ENCODE assay signal across 20 cellular contexts in the genomic region with DNA sequence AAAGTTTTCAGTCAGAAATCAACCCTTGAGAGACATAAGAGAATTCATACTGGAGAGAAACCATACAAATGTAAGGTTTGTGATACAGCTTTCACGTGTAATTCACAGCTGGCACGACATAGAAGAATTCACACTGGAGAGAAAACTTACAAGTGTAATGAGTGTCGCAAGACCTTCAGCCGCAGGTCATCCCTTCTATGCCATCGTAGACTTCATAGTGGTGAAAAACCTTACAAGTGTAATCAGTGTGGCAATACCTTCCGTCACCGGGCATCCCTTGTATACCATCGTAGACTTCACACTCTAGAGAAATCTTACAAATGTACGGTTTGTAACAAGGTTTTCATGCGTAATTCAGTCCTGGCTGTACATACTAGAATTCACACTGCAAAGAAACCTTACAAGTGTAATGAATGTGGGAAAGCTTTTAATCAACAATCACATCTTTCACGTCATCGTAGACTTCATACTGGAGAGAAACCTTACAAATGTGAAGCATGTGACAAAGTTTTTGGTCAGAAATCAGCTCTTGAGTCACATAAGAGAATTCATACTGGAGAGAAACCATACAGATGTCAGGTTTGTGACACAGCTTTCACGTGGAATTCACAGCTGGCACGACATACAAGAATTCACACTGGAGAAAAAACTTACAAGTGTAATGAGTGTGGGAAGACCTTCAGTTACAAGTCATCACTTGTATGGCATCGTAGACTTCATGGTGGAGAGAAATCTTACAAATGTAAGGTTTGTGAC. TPM values are rescaled to one million over a fixed set of nuclear protein-coding genes. Genes with fewer than 3 reads are reported as not detected.
DNase-seq lines count a peak whose midpoint lies in the region; ATAC-seq, FAIRE-seq and TF ChIP-seq lines count a peak whose summit lies in the region.
"Had no signal": no experiment of that assay in that cellular context is flagged by ENCODE, and none has a peak within 500 bp of the region (broad histone marks: within the 10 kb centered on the region; RNA-seq: fewer than 3 reads in every experiment).

No MANE protein-coding gene starts in this region.

- H3K9ac ChIP-seq in GM23248: no peak overlapping the region
- H3K9ac ChIP-seq in K562 (ENCODE audit: insufficient read depth in 1 of 2, low read depth in 2 of 2, low read length in 2 of 2): no peak overlapping the region
- H3K9ac ChIP-seq in mesendoderm (ENCODE audit: low read length): no peak overlapping the region

- H3K36me3 Mint-ChIP-seq in CD4-positive, CD25-positive, alpha-beta regulatory T cell: peaks cover 60% of the 10 kb centered on the region
- peaks cover 91% of the 10 kb centered on the region for H3K36me3 Mint-ChIP-seq in activated T-helper 2 cell treated with anti-CD3 and anti-CD28 coated beads, Interferon-gamma antibody, Interleukin-2, Interleukin-4, amounts not matched to agents 10 μg/mL and 5 μg/mL and 100 μg/mL, durations not matched to agents 14 hours and 24 hours and 36 hours (ENCODE audit: low read depth)

- no peak overlapping the region for H3K56ac ChIP-seq in mesendoderm (ENCODE audit: low read length)

- TF ChIP-seq RAD21 in K562 (CRISPR knock-in tag; conservative IDR thresholded peaks at IDR 0.05 in 1 of 2, IDR thresholded peaks at IDR 0.05 in 1 of 2): no peak

- no peaks in the 10 kb centered on the region for H3K79me1 ChIP-seq in mesendoderm (ENCODE audit: low read length)

- peak overlapping the region; percentile 11 for H3K4me3 ChIP-seq in CD4-positive, CD25-positive, alpha-beta regulatory T cell (ENCODE audit: low read depth, low read length)
- H3K4me3 ChIP-seq in GM23248 (no peak overlapping the region), K562 (no peak overlapping the region), mesendoderm (ENCODE audit: low read length) (peak overlapping the region; percentile 24)
- H3K4me3 ChIP-seq: GM12878, SJSA1 had no signal

- no peak overlapping the region for H3K23ac ChIP-seq in mesendoderm (ENCODE audit: low read length)

- no peak for TF ChIP-seq POLR2A in K562 (conservative IDR thresholded peaks at IDR 0.05)

- H2BK120ac ChIP-seq in mesendoderm (ENCODE audit: low read depth, low read length): no peak overlapping the region

- in situ Hi-C loops in GM23248 (cut with MboI): no loop called here
- in situ Hi-C loops in K562 (cut with MboI): no loop called here

- H3K27me3 ChIP-seq in CD4-positive, CD25-positive, alpha-beta regulatory T cell (ENCODE audit: control insufficient read depth, insufficient read depth, low read length): no peaks in the 10 kb centered on the region
- H3K27me3 ChIP-seq in GM23248 (replicated peaks; ENCODE audit: insufficient read depth): no peaks in the 10 kb centered on the region
- H3K27me3 ChIP-seq in K562 (ENCODE audit: control insufficient read depth in 2 of 2, insufficient read depth in 2 of 2, low read length in 2 of 2): no peaks in the 10 kb centered on the region
- H3K27me3 ChIP-seq in mesendoderm (ENCODE audit: insufficient read depth, low read length, poor library complexity): no peaks in the 10 kb centered on the region
- H3K27me3 ChIP-seq: SJSA1 had no signal

- no peaks in the 10 kb centered on the region for H3K9me2 ChIP-seq in GM23248 (ENCODE audit: insufficient read depth)

- H3K4me3 Mint-ChIP-seq in CD4-positive, CD25-positive, alpha-beta regulatory T cell: peak overlapping the region in 1 of 4 donors; percentile 7
- no peak overlapping the region for H3K4me3 Mint-ChIP-seq in activated T-helper 2 cell treated with anti-CD3 and anti-CD28 coated beads, Interferon-gamma antibody, Interleukin-2, Interleukin-4, amounts not matched to agents 10 μg/mL and 5 μg/mL and 100 μg/mL, durations not matched to agents 14 hours and 24 hours and 36 hours (ENCODE audit: low read depth)

- CTCF ChIA-PET in K562 (lab: Yijun Ruan, JAX; ENCODE audit: low intra/inter-chr PET ratio): no interaction called here

- H2BK15ac ChIP-seq in mesendoderm (replicated peaks; ENCODE audit: low read depth): no peak overlapping the region

- no peak overlapping the region for H3K27ac ChIP-seq in CD4-positive, CD25-positive, alpha-beta regulatory T cell (ENCODE audit: insufficient read depth, low read length, poor library complexity, severe bottlenecking)
- H3K27ac ChIP-seq in GM23248 (no peak overlapping the region), K562 (ENCODE audit: extremely low read depth, low read depth, low read length) (no peak overlapping the region), mesendoderm (ENCODE audit: low read depth, low read length) (no peak overlapping the region)
- H3K27ac ChIP-seq: SJSA1 had no signal

- no peaks in the 10 kb centered on the region for H3K4me1 ChIP-seq in CD4-positive, CD25-positive, alpha-beta regulatory T cell (ENCODE audit: control insufficient read depth, insufficient read depth, low read length, poor library complexity, severe bottlenecking)
- H3K4me1 ChIP-seq in GM23248 (ENCODE audit: insufficient read depth) (no peaks in the 10 kb centered on the region), K562 (replicated peaks in 1 of 2; ENCODE audit: control insufficient read depth in 2 of 2, insufficient read depth in 2 of 2, low read length in 2 of 2) (no peaks in the 10 kb centered on the region), mesendoderm (ENCODE audit: control insufficient read depth, low read depth, low read length) (no peaks in the 10 kb centered on the region)
- H3K4me1 ChIP-seq: SJSA1 had no signal

- DNase-seq in CD4-positive, CD25-positive, alpha-beta regulatory T cell: no peak
- DNase-seq in GM23248: peak; percentile 1
- DNase-seq in K562 (ENCODE audit: extremely low read depth in 1 of 4, low spot score in 3 of 4): no peak
- DNase-seq in mesendoderm: no peak
- DNase-seq in left cardiac atrium: no peak
- no peak for DNase-seq in activated T-helper 2 cell treated with anti-CD3 and anti-CD28 coated beads, Interferon-gamma antibody, Interleukin-2, Interleukin-4, amounts not matched to agents 10 μg/mL and 5 μg/mL and 100 μg/mL, durations not matched to agents 14 hours and 24 hours and 36 hours (ENCODE audit: low spot score)
- DNase-seq in DMS 273 (lab: John Stamatoyannopoulos, UW; ENCODE audit: unreplicated experiment): no peak
- DNase-seq: DND-41, MV-4-11, NCI-H1436, NCI-H2029, NCI-H2171 treated with DMSO at 0.1 percent for 48 hours, NCI-H748 treated with DMSO at 0.1 percent for 48 hours, PC-3, SW 1271 had no signal

- no peaks in the 10 kb centered on the region for H3K27me3 Mint-ChIP-seq in CD4-positive, CD25-positive, alpha-beta regulatory T cell
- no peaks in the 10 kb centered on the region for H3K27me3 Mint-ChIP-seq in activated T-helper 2 cell treated with anti-CD3 and anti-CD28 coated beads, Interferon-gamma antibody, Interleukin-2, Interleukin-4, amounts not matched to agents 10 μg/mL and 5 μg/mL and 100 μg/mL, durations not matched to agents 14 hours and 24 hours and 36 hours (ENCODE audit: low read depth)

- H3K9me3 ChIP-seq in CD4-positive, CD25-positive, alpha-beta regulatory T cell (ENCODE audit: control insufficient read depth in 2 of 2, low read length in 2 of 2): peaks cover 65 to 98% of the 10 kb centered on the region in 2 experiments
- peaks cover 18% of the 10 kb centered on the region for H3K9me3 ChIP-seq in GM23248 (ENCODE audit: low read depth)
- H3K9me3 ChIP-seq in K562 (replicated peaks; ENCODE audit: control insufficient read depth, insufficient read depth, low read depth, low read length): peaks cover 46% of the 10 kb centered on the region

- ATAC-seq in CD4-positive, CD25-positive, alpha-beta regulatory T cell (ENCODE audit: low read depth in 2 of 2): no peak
- ATAC-seq in K562 (no peak), HG02610 (IDR thresholded peaks at IDR 0.05; ENCODE audit: unreplicated experiment) (no peak), left cardiac atrium (no peak)
- ATAC-seq: GM12878, PC-3 had no signal

- peaks cover 0 to 2% (median 0%) of the 10 kb centered on the region in 4 donors for H3K4me1 Mint-ChIP-seq in CD4-positive, CD25-positive, alpha-beta regulatory T cell
- H3K4me1 Mint-ChIP-seq in activated T-helper 2 cell treated with anti-CD3 and anti-CD28 coated beads, Interferon-gamma antibody, Interleukin-2, Interleukin-4, amounts not matched to agents 10 μg/mL and 5 μg/mL and 100 μg/mL, durations not matched to agents 14 hours and 24 hours and 36 hours (ENCODE audit: low read depth): no peaks in the 10 kb centered on the region

- no peak overlapping the region for H2AK5ac ChIP-seq in mesendoderm (ENCODE audit: low read length)

- no peak for TF ChIP-seq EP300 in K562 (IDR thresholded peaks at IDR 0.05; ENCODE audit: low read length)

- no peak overlapping the region for H4K5ac ChIP-seq in mesendoderm (ENCODE audit: low read length)

- no peak overlapping the region for H3K18ac ChIP-seq in mesendoderm (ENCODE audit: low read length)

- H3K4ac ChIP-seq in mesendoderm (ENCODE audit: low read depth, low read length): no peak overlapping the region

- no peak overlapping the region for H2AFZ ChIP-seq in GM23248
- H2AFZ ChIP-seq in K562 (ENCODE audit: low read depth, low read length): no peak overlapping the region

- 97 to 98% methylated on average over 15 of the region's 15 CpGs for WGBS in GM23248 (ENCODE audit: low coverage in 1 of 2, low lambda C conversion rate in 2 of 2, missing lambda C conversion rate in 2 of 2), 2 experiments
- WGBS in K562 (ENCODE audit: insufficient coverage, low coverage, missing lambda C conversion rate): 97% methylated on average over 15 of the region's 15 CpGs
- WGBS in mesendoderm (ENCODE audit: extremely low coverage, insufficient coverage, low lambda C conversion rate): no CpG with 5 or more reads among the region's 15 CpGs

- H3K36me3 ChIP-seq in CD4-positive, CD25-positive, alpha-beta regulatory T cell (ENCODE audit: control insufficient read depth, insufficient read depth, low read length): peaks cover 57% of the 10 kb centered on the region
- H3K36me3 ChIP-seq in GM23248 (ENCODE audit: low read depth): peaks cover 64% of the 10 kb centered on the region
- H3K36me3 ChIP-seq in K562 (ENCODE audit: control insufficient read depth, insufficient read depth, low read length): peaks cover 48% of the 10 kb centered on the region
- peaks cover 14% of the 10 kb centered on the region for H3K36me3 ChIP-seq in mesendoderm (ENCODE audit: control insufficient read depth, insufficient read depth, low read length)

- POLR2A ChIA-PET in K562 (lab: Yijun Ruan, JAX): no interaction called here

- H3K27ac Mint-ChIP-seq in CD4-positive, CD25-positive, alpha-beta regulatory T cell: peak overlapping the region in 1 of 3 donors; percentile 48
- H3K27ac Mint-ChIP-seq in activated T-helper 2 cell treated with anti-CD3 and anti-CD28 coated beads, Interferon-gamma antibody, Interleukin-2, Interleukin-4, amounts not matched to agents 10 μg/mL and 5 μg/mL and 100 μg/mL, durations not matched to agents 14 hours and 24 hours and 36 hours: no peak overlapping the region

- no peak overlapping the region for H4K8ac ChIP-seq in mesendoderm (ENCODE audit: low read depth, low read length)

- no peak for TF ChIP-seq CTCF in K562 (IDR thresholded peaks at IDR 0.05 in 2 of 3, conservative IDR thresholded peaks at IDR 0.05 in 1 of 3; ENCODE audit: insufficient read depth in 2 of 3, low read depth in 1 of 3, low read length in 3 of 3)

- no peak overlapping the region for H2BK5ac ChIP-seq in mesendoderm (ENCODE audit: low read length)

- H3F3A ChIP-seq in GM23248 (ENCODE audit: insufficient read depth): peaks cover 11% of the 10 kb centered on the region; the same call in 1 of the 2 replicates

- H3K9me1 ChIP-seq in K562 (ENCODE audit: control insufficient read depth, insufficient read depth, low read length): no peaks in the 10 kb centered on the region

- no peak for FAIRE-seq in K562 (lab: Jason Lieb, UNC)
- FAIRE-seq: G401.6, GM12878, GM18507 had no signal

- H3K79me2 ChIP-seq in GM23248 (ENCODE audit: insufficient read depth) (no peaks in the 10 kb centered on the region; the same call in 1 of the 2 replicates), K562 (ENCODE audit: control insufficient read depth, insufficient read depth, low read length) (no peaks in the 10 kb centered on the region), mesendoderm (ENCODE audit: control insufficient read depth, insufficient read depth, low read length) (no peaks in the 10 kb centered on the region)

- H3K9me3 Mint-ChIP-seq in CD4-positive, CD25-positive, alpha-beta regulatory T cell: peaks cover 0 to 76% (median 48%) of the 10 kb centered on the region in 7 donors
- peaks cover 68% of the 10 kb centered on the region for H3K9me3 Mint-ChIP-seq in activated T-helper 2 cell treated with anti-CD3 and anti-CD28 coated beads, Interferon-gamma antibody, Interleukin-2, Interleukin-4, amounts not matched to agents 10 μg/mL and 5 μg/mL and 100 μg/mL, durations not matched to agents 14 hours and 24 hours and 36 hours

- H4K20me1 ChIP-seq in GM23248 (ENCODE audit: insufficient read depth) (no peaks in the 10 kb centered on the region), K562 (replicated peaks; ENCODE audit: control insufficient read depth, insufficient read depth, low read length) (no peaks in the 10 kb centered on the region)

- no TSS peak for BruUV-seq in K562 (replicated peaks; lab: Mats Ljungman, UMichigan)

- H3K4me2 ChIP-seq in GM23248 (ENCODE audit: unreplicated experiment) (no peak overlapping the region), K562 (ENCODE audit: insufficient read depth, low read length) (no peak overlapping the region), mesendoderm (ENCODE audit: low read length) (no peak overlapping the region)

- intact Hi-C loops in K562 (cut with micrococcal nuclease): no loop called here
- intact Hi-C loops in left cardiac atrium (cut with DNase I): no loop called here
- intact Hi-C loops in activated T-helper 2 cell treated with anti-CD3 and anti-CD28 coated beads, Interferon-gamma antibody, Interleukin-2, Interleukin-4, amounts not matched to agents 10 μg/mL and 5 μg/mL and 100 μg/mL, durations not matched to agents 14 hours and 24 hours and 36 hours (cut with micrococcal nuclease): no loop called here

RNA-seq across cellular contexts. Expression of a gene that starts 15.7 kb away (rescaled TPM):
- 13.7 TPM for total RNA-seq in CD4-positive, CD25-positive, alpha-beta regulatory T cell
- 10 to 100 TPM; 10.1 to 16.1 (median 13.2) TPM for polyA plus RNA-seq in CD4-positive, CD25-positive, alpha-beta regulatory T cell
- 6.7 and 12.6 TPM in 2 replicates for total RNA-seq in GM23248 (2014; rRNA removed; shearing (Covaris generic))
- polyA plus RNA-seq in GM23248 (2016; fragmentation: Nextera tagmentation; extraction: Ambion mirVana) (5.5 and 6.7 TPM in 2 replicates), K562 (2011; rRNA removed) (15.9 and 16.9 TPM in 2 replicates), K562 (2014; fragmentation: Illumina TruSeq; extraction: Trizol) (8.7 and 9.2 TPM in 2 replicates), K562 (2014; fragmentation: Nextera tagmentation; extraction: Ambion mirVana) (10 to 100 TPM in 1 of 2 experiments, 1 to 10 TPM in 1; 5.3 to 11.1 TPM), K562 (2014; rRNA removed) (9.3 and 9.9 TPM in 2 replicates)
- 30.6 and 77.6 TPM in 2 replicates for total RNA-seq in K562 (2011; cell fraction: chromatin; rRNA removed; ENCODE audit: low replicate concordance)
- 22.2 and 27.2 TPM in 2 replicates for total RNA-seq in K562 (2011; cell fraction: nucleolus; rRNA removed)
- 35.2 and 36.9 TPM in 2 replicates for total RNA-seq in K562 (2011; cell fraction: nucleoplasm; rRNA removed)
- total RNA-seq in K562 (2014; rRNA removed) (8.0 and 9.1 TPM in 2 replicates), K562 (2014; rRNA removed; fragmentation: Illumina TruSeq; extraction: Trizol) (15.4 and 17.7 TPM in 2 replicates), K562 (2015; rRNA removed; fragmentation: Illumina TruSeq; extraction: Trizol) (10.1 and 11.3 TPM in 2 replicates), K562 (2021) (12.9 and 15.2 TPM in 2 replicates), left cardiac atrium (10 to 100 TPM; 14.6 to 18.4 TPM)
- 5.1 and 10.3 TPM in 2 replicates for polyA plus RNA-seq in K562 (2011; cell fraction: cytosol; rRNA removed)
- 16.5 and 19.2 TPM in 2 replicates for polyA plus RNA-seq in K562 (2011; cell fraction: nucleus; rRNA removed)
- 5.4 and 9.6 TPM in 2 replicates for polyA plus RNA-seq in K562 (2012)
- 39.2 and 45.7 TPM in 2 replicates for polyA minus RNA-seq in K562 (2011; rRNA and poly(A)+ RNA removed)
- 10.8 and 11.6 TPM in 2 replicates for polyA minus RNA-seq in K562 (2011; cell fraction: cytosol; rRNA and poly(A)+ RNA removed)
- 15.9 and 22.9 TPM in 2 replicates for polyA minus RNA-seq in K562 (2011; cell fraction: nucleus; rRNA and poly(A)+ RNA removed)
- polyA plus RNA-seq in mesendoderm (2013, experiment 1 of 2): 11.5 TPM
- 11.2 TPM for polyA plus RNA-seq in mesendoderm (2013, experiment 2 of 2)
- total RNA-seq in activated T-helper 2 cell treated with anti-CD3 and anti-CD28 coated beads, Interferon-gamma antibody, Interleukin-2, Interleukin-4, amounts not matched to agents 10 μg/mL and 5 μg/mL and 100 μg/mL, durations not matched to agents 14 hours and 24 hours and 36 hours: 17.1 and 17.8 TPM in 2 replicates

RNA-seq across cellular contexts. Expression of a gene that starts 26.9 kb away (rescaled TPM):
- 19.3 TPM for total RNA-seq in CD4-positive, CD25-positive, alpha-beta regulatory T cell
- 10 to 100 TPM in 1 of 4 donors, 1 to 10 TPM in 3; 7.2 to 11.5 (median 7.4) TPM for polyA plus RNA-seq in CD4-positive, CD25-positive, alpha-beta regulatory T cell
- total RNA-seq in GM23248 (2014; rRNA removed; shearing (Covaris generic)): 7.9 and 14.5 TPM in 2 replicates
- polyA plus RNA-seq in GM23248 (2016; fragmentation: Nextera tagmentation; extraction: Ambion mirVana) (2.2 and 2.9 TPM in 2 replicates), K562 (2011; rRNA removed) (14.2 and 14.8 TPM in 2 replicates), K562 (2014; fragmentation: Illumina TruSeq; extraction: Trizol) (8.3 and 10.3 TPM in 2 replicates), K562 (2014; fragmentation: Nextera tagmentation; extraction: Ambion mirVana) (1 to 10 TPM; 3.1 to 3.4 TPM), K562 (2014; rRNA removed) (7.3 and 7.8 TPM in 2 replicates)
- total RNA-seq in K562 (2011; cell fraction: chromatin; rRNA removed; ENCODE audit: low replicate concordance): 28.3 and 99.4 TPM in 2 replicates
- 18.7 and 32.1 TPM in 2 replicates for total RNA-seq in K562 (2011; cell fraction: nucleolus; rRNA removed)
- 31.3 and 35.0 TPM in 2 replicates for total RNA-seq in K562 (2011; cell fraction: nucleoplasm; rRNA removed)
- total RNA-seq in K562 (2014; rRNA removed) (8.1 and 10.9 TPM in 2 replicates), K562 (2014; rRNA removed; fragmentation: Illumina TruSeq; extraction: Trizol) (19.2 and 22.7 TPM in 2 replicates), K562 (2015; rRNA removed; fragmentation: Illumina TruSeq; extraction: Trizol) (12.9 and 13.0 TPM in 2 replicates), K562 (2021) (20.1 and 20.8 TPM in 2 replicates), left cardiac atrium (10 to 100 TPM; 25.1 to 29.3 TPM)
- 2.2 and 6.7 TPM in 2 replicates for polyA plus RNA-seq in K562 (2011; cell fraction: cytosol; rRNA removed)
- polyA plus RNA-seq in K562 (2011; cell fraction: nucleus; rRNA removed): 10.0 and 11.2 TPM in 2 replicates
- polyA plus RNA-seq in K562 (2012): 3.2 and 4.1 TPM in 2 replicates
- polyA minus RNA-seq in K562 (2011; rRNA and poly(A)+ RNA removed): 69.5 and 80.8 TPM in 2 replicates
- 11.9 and 13.0 TPM in 2 replicates for polyA minus RNA-seq in K562 (2011; cell fraction: cytosol; rRNA and poly(A)+ RNA removed)
- 9.7 and 24.9 TPM in 2 replicates for polyA minus RNA-seq in K562 (2011; cell fraction: nucleus; rRNA and poly(A)+ RNA removed)
- 9.5 TPM for polyA plus RNA-seq in mesendoderm (2013, experiment 1 of 2)
- polyA plus RNA-seq in mesendoderm (2013, experiment 2 of 2): 8.9 TPM
- total RNA-seq in activated T-helper 2 cell treated with anti-CD3 and anti-CD28 coated beads, Interferon-gamma antibody, Interleukin-2, Interleukin-4, amounts not matched to agents 10 μg/mL and 5 μg/mL and 100 μg/mL, durations not matched to agents 14 hours and 24 hours and 36 hours: 20.7 and 22.6 TPM in 2 replicates

Comparison
In these comparisons a context has a peak if more than half of its experiments do, and no peak if none do; other contexts are left out.
1. H3K4me3 ChIP-seq: peak in CD4-positive, CD25-positive, alpha-beta regulatory T cell (single experiment) and mesendoderm (single experiment); none in GM23248 (single experiment) and K562 (single experiment).